In the genomic region with DNA sequence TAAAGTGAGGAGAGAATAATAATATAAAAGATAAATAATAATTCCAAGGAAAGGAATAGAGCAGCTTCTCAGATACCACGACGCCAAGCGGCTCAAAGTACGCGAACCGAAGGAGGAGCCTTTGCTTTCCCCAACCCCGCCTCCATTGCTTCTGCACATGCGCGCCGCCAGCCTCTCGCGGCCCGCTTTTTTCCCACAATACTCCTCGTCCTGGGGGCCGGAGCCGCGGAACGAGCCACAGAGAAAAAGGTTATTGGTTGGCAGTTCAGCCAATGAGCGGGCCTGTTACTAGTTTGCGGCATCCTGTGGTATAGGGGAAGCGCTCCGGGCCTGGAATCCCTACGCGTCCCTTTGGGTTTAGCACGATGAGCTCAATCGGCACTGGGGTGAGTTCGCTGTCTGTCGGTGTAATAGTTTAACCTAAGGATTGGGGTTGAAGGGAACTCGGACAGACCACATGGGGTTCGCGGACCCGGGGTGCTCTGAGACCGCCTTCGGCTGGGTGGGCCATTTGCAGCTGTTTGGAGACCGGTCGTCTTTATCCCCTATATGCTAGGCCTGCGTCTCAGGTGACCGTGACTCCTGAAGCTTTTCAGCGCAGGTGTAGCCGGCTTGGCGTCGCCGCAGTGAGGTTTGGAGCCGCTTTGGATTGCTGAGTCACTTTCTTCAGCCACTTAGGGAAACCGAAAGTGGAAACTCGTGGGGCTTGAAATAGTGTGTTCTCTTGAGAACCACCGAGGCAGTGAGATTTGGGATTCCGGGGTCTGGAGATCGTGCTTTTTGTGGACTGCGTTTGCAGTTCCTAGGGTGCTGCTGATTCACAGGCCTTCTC, we compare ENCODE assay signal across 1 cellular context.
TF ChIP-seq lines count a peak whose summit lies in the region.

Gene PSMA3, plus strand, starts transcription at position 288 of the 832 bp plus-strand sequence. Its CDS starts 78 bp downstream, at position 366.

TF ChIP-seq in HepG2, 621 proteins besides CTCF, POLR2A, EP300 and RAD21 (continued from another document and continues in another):
- TF ChIP-seq, protein P1, sequence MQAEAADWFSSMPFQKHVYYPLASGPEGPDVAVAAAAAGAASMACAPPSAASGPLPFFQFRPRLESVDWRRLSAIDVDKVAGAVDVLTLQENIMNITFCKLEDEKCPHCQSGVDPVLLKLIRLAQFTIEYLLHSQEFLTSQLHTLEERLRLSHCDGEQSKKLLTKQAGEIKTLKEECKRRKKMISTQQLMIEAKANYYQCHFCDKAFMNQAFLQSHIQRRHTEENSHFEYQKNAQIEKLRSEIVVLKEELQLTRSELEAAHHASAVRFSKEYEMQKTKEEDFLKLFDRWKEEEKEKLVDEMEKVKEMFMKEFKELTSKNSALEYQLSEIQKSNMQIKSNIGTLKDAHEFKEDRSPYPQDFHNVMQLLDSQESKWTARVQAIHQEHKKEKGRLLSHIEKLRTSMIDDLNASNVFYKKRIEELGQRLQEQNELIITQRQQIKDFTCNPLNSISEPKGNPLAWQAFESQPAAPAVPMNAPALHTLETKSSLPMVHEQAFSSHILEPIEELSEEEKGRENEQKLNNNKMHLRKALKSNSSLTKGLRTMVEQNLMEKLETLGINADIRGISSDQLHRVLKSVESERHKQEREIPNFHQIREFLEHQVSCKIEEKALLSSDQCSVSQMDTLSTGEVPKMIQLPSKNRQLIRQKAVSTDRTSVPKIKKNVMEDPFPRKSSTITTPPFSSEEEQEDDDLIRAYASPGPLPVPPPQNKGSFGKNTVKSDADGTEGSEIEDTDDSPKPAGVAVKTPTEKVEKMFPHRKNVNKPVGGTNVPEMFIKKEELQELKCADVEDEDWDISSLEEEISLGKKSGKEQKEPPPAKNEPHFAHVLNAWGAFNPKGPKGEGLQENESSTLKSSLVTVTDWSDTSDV (CRISPR knock-in tag; IDR thresholded peaks at IDR 0.05): no peak
- TF ChIP-seq ARID5B (CRISPR knock-in tag; IDR thresholded peaks at IDR 0.05): peak; percentile 24; the same call in 1 of the 2 replicates
- TF ChIP-seq NFYC (CRISPR knock-in tag; IDR thresholded peaks at IDR 0.05): peak; percentile 94
- TF ChIP-seq RAD51 (IDR thresholded peaks at IDR 0.05; ENCODE audit: borderline replicate concordance): no peak
- TF ChIP-seq TRIM24 (CRISPR knock-in tag; IDR thresholded peaks at IDR 0.05): no peak
- TF ChIP-seq HNRNPUL1 (IDR thresholded peaks at IDR 0.05; ENCODE audit: low read depth, low read length): no peak
- peak; percentile 74 for TF ChIP-seq ELF1 (CRISPR knock-in tag; IDR thresholded peaks at IDR 0.05)
- no peak for TF ChIP-seq ZBTB7B (CRISPR knock-in tag; IDR thresholded peaks at IDR 0.05)
- peak; percentile 92 for TF ChIP-seq POLR2AphosphoS5 (IDR thresholded peaks at IDR 0.05; ENCODE audit: low read depth, low read length)
- TF ChIP-seq, protein P2, sequence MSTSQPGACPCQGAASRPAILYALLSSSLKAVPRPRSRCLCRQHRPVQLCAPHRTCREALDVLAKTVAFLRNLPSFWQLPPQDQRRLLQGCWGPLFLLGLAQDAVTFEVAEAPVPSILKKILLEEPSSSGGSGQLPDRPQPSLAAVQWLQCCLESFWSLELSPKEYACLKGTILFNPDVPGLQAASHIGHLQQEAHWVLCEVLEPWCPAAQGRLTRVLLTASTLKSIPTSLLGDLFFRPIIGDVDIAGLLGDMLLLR (CRISPR knock-in tag; IDR thresholded peaks at IDR 0.05): no peak
- TF ChIP-seq, protein P3, sequence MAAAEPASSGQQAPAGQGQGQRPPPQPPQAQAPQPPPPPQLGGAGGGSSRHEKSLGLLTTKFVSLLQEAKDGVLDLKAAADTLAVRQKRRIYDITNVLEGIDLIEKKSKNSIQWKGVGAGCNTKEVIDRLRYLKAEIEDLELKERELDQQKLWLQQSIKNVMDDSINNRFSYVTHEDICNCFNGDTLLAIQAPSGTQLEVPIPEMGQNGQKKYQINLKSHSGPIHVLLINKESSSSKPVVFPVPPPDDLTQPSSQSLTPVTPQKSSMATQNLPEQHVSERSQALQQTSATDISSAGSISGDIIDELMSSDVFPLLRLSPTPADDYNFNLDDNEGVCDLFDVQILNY (CRISPR knock-in tag; conservative IDR thresholded peaks at IDR 0.05): no peak
- peak; percentile 65; the same call in 1 of the 2 replicates for TF ChIP-seq MYC (CRISPR knock-in tag; IDR thresholded peaks at IDR 0.05; ENCODE audit: borderline replicate concordance)
- TF ChIP-seq, protein P4, sequence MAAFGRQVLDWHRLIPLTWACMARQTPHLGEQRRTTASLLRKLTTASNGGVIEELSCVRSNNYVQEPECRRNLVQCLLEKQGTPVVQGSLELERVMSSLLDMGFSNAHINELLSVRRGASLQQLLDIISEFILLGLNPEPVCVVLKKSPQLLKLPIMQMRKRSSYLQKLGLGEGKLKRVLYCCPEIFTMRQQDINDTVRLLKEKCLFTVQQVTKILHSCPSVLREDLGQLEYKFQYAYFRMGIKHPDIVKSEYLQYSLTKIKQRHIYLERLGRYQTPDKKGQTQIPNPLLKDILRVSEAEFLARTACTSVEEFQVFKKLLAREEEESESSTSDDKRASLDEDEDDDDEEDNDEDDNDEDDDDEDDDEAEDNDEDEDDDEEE (CRISPR knock-in tag; IDR thresholded peaks at IDR 0.05): no peak
- TF ChIP-seq SIX4 (CRISPR knock-in tag; IDR thresholded peaks at IDR 0.05): no peak
- TF ChIP-seq ZNF3 (CRISPR knock-in tag; IDR thresholded peaks at IDR 0.05): no peak
- TF ChIP-seq SP5 (CRISPR knock-in tag; IDR thresholded peaks at IDR 0.05; ENCODE audit: borderline replicate concordance, low read depth): no peak; the same call in 1 of the 2 replicates
- TF ChIP-seq ZNF547 (CRISPR knock-in tag; IDR thresholded peaks at IDR 0.05): no peak
- peak; percentile 53 for TF ChIP-seq SALL1 (CRISPR knock-in tag; IDR thresholded peaks at IDR 0.05)
- no peak for TF ChIP-seq FOXO1 (CRISPR knock-in tag; IDR thresholded peaks at IDR 0.05)
- TF ChIP-seq SNAPC2 (CRISPR knock-in tag; IDR thresholded peaks at IDR 0.05): no peak
- no peak for TF ChIP-seq ZNF446 (CRISPR knock-in tag; IDR thresholded peaks at IDR 0.05)
- TF ChIP-seq ZNF878 (CRISPR knock-in tag; IDR thresholded peaks at IDR 0.05): 0 out of 2 replicates have a peak, but pooled peaks have one; percentile 21
- TF ChIP-seq SYNCRIP (IDR thresholded peaks at IDR 0.05; ENCODE audit: insufficient read depth, low read depth, low read length): no peak
- TF ChIP-seq ZNF234 (CRISPR knock-in tag; conservative IDR thresholded peaks at IDR 0.05): no peak
- TF ChIP-seq ZNF800 (CRISPR knock-in tag; IDR thresholded peaks at IDR 0.05): no peak
- peak; percentile 33 for TF ChIP-seq XRCC5 (optimal IDR thresholded peaks at IDR 0.05; ENCODE audit: low read length)
- TF ChIP-seq MXD3 (CRISPR knock-in tag; IDR thresholded peaks at IDR 0.05): no peak
- no peak for TF ChIP-seq ZBTB1 (CRISPR knock-in tag; IDR thresholded peaks at IDR 0.05; ENCODE audit: borderline replicate concordance)
- no peak for TF ChIP-seq BRD4 (CRISPR knock-in tag; IDR thresholded peaks at IDR 0.05)
- TF ChIP-seq, protein P5, sequence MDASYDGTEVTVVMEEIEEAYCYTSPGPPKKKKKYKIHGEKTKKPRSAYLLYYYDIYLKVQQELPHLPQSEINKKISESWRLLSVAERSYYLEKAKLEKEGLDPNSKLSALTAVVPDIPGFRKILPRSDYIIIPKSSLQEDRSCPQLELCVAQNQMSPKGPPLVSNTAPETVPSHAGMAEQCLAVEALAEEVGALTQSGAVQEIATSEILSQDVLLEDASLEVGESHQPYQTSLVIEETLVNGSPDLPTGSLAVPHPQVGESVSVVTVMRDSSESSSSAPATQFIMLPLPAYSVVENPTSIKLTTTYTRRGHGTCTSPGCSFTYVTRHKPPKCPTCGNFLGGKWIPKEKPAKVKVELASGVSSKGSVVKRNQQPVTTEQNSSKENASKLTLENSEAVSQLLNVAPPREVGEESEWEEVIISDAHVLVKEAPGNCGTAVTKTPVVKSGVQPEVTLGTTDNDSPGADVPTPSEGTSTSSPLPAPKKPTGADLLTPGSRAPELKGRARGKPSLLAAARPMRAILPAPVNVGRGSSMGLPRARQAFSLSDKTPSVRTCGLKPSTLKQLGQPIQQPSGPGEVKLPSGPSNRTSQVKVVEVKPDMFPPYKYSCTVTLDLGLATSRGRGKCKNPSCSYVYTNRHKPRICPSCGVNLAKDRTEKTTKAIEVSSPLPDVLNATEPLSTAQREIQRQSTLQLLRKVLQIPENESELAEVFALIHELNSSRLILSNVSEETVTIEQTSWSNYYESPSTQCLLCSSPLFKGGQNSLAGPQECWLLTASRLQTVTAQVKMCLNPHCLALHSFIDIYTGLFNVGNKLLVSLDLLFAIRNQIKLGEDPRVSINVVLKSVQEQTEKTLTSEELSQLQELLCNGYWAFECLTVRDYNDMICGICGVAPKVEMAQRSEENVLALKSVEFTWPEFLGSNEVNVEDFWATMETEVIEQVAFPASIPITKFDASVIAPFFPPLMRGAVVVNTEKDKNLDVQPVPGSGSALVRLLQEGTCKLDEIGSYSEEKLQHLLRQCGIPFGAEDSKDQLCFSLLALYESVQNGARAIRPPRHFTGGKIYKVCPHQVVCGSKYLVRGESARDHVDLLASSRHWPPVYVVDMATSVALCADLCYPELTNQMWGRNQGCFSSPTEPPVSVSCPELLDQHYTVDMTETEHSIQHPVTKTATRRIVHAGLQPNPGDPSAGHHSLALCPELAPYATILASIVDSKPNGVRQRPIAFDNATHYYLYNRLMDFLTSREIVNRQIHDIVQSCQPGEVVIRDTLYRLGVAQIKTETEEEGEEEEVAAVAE (CRISPR knock-in tag; IDR thresholded peaks at IDR 0.05; ENCODE audit: borderline replicate concordance): peak; percentile 100
- TF ChIP-seq CENPBD1 (CRISPR knock-in tag; IDR thresholded peaks at IDR 0.05; ENCODE audit: borderline replicate concordance, low read depth): no peak
- TF ChIP-seq ZNF30 (CRISPR knock-in tag; IDR thresholded peaks at IDR 0.05): no peak
- no peak for TF ChIP-seq DDIT3 (CRISPR knock-in tag; IDR thresholded peaks at IDR 0.05)
- TF ChIP-seq, protein P6, sequence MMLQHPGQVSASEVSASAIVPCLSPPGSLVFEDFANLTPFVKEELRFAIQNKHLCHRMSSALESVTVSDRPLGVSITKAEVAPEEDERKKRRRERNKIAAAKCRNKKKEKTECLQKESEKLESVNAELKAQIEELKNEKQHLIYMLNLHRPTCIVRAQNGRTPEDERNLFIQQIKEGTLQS (CRISPR knock-in tag; IDR thresholded peaks at IDR 0.05): no peak
- TF ChIP-seq NPAS2 (CRISPR knock-in tag; IDR thresholded peaks at IDR 0.05; ENCODE audit: borderline replicate concordance): no peak
- TF ChIP-seq ELK4 (CRISPR knock-in tag; IDR thresholded peaks at IDR 0.05; ENCODE audit: borderline replicate concordance): no peak
- TF ChIP-seq ZNF510 (CRISPR knock-in tag; IDR thresholded peaks at IDR 0.05; ENCODE audit: low read depth): 0 out of 2 replicates have a peak, but pooled peaks have one; percentile 27
- TF ChIP-seq MAFG (CRISPR knock-in tag; IDR thresholded peaks at IDR 0.05): peak; percentile 80
